Comparison of ENCODE assay signal across 1 cellular context in genomic region chr10:95499482-95499989, GRCh38.
TF ChIP-seq lines count a peak whose summit lies in the region.

No MANE protein-coding gene starts in this region.

TF ChIP-seq in HepG2, 621 proteins besides CTCF, POLR2A, EP300 and RAD21 (continued from another document):
- TF ChIP-seq BCL6 (CRISPR knock-in tag; IDR thresholded peaks at IDR 0.05) (peak; percentile 44; the same call in 1 of the 2 replicates), FOXC1 (CRISPR knock-in tag; IDR thresholded peaks at IDR 0.05; ENCODE audit: borderline replicate concordance) (no peak), ZEB1 (IDR thresholded peaks at IDR 0.05; ENCODE audit: insufficient replicate concordance, low read depth) (peak; percentile 41), STAT5B (CRISPR knock-in tag; IDR thresholded peaks at IDR 0.05) (no peak), KDM5A (IDR thresholded peaks at IDR 0.05; ENCODE audit: borderline replicate concordance, low read length) (no peak), ELF3 (CRISPR knock-in tag; IDR thresholded peaks at IDR 0.05) (0 out of 2 replicates have a peak, but pooled peaks have one; percentile 22), SP4 (CRISPR knock-in tag; IDR thresholded peaks at IDR 0.05) (no peak), TCF7 (IDR thresholded peaks at IDR 0.05; ENCODE audit: low read depth) (peak; percentile 80), NFRKB (IDR thresholded peaks at IDR 0.05) (no peak), HDAC2 (CRISPR knock-in tag; IDR thresholded peaks at IDR 0.05) (no peak), ZFX (CRISPR knock-in tag; IDR thresholded peaks at IDR 0.05; ENCODE audit: low read depth) (no peak), RARA (CRISPR knock-in tag; IDR thresholded peaks at IDR 0.05) (peak; percentile 58), RCOR2 (CRISPR knock-in tag; IDR thresholded peaks at IDR 0.05) (0 out of 2 replicates have a peak, but pooled peaks have one; percentile 37), KLF6 (CRISPR knock-in tag; IDR thresholded peaks at IDR 0.05) (no peak), CREM (IDR thresholded peaks at IDR 0.05) (peak; percentile 42; the same call in 1 of the 2 replicates), CREM (CRISPR knock-in tag; IDR thresholded peaks at IDR 0.05) (no peak), ARNTL (CRISPR knock-in tag; IDR thresholded peaks at IDR 0.05) (no peak), PRPF4 (IDR thresholded peaks at IDR 0.05; ENCODE audit: low read depth, low read length, poor library complexity, severe bottlenecking) (no peak), SOX13 (IDR thresholded peaks at IDR 0.05) (no peak), SOX13 (CRISPR knock-in tag; conservative IDR thresholded peaks at IDR 0.05 in 1 of 2, IDR thresholded peaks at IDR 0.05 in 1 of 2) (peak in 1 of 2 experiments; percentile 53; a peak in 2 of 4 replicates), ZNF432 (CRISPR knock-in tag; IDR thresholded peaks at IDR 0.05; ENCODE audit: borderline replicate concordance) (no peak), SAP130 (CRISPR knock-in tag; IDR thresholded peaks at IDR 0.05; ENCODE audit: low read depth) (peak; percentile 21; the same call in 1 of the 2 replicates), FOXK1 (CRISPR knock-in tag; IDR thresholded peaks at IDR 0.05; ENCODE audit: borderline replicate concordance, low read depth) (no peak), NCOA2 (CRISPR knock-in tag; IDR thresholded peaks at IDR 0.05) (peak; percentile 42; the same call in 1 of the 2 replicates), GATA4 (IDR thresholded peaks at IDR 0.05; ENCODE audit: borderline replicate concordance, low read depth) (0 out of 2 replicates have a peak, but pooled peaks have one; percentile 37), TARDBP (CRISPR knock-in tag; IDR thresholded peaks at IDR 0.05) (0 out of 2 replicates have a peak, but pooled peaks have one; percentile 35), GATAD2A (CRISPR knock-in tag; IDR thresholded peaks at IDR 0.05) (peak; percentile 64), FOXA1 (IDR thresholded peaks at IDR 0.05) (no peak), FOXA1 (CRISPR knock-in tag; IDR thresholded peaks at IDR 0.05) (peak; percentile 46), LCORL (IDR thresholded peaks at IDR 0.05) (no peak), LCORL (CRISPR knock-in tag; IDR thresholded peaks at IDR 0.05) (peak; percentile 41; the same call in 1 of the 2 replicates), PLRG1 (conservative IDR thresholded peaks at IDR 0.05) (no peak), ZNF501 (CRISPR knock-in tag; IDR thresholded peaks at IDR 0.05) (no peak), NFIC (IDR thresholded peaks at IDR 0.05; ENCODE audit: low read length) (peak; percentile 48; the same call in 1 of the 2 replicates), ZNF350 (CRISPR knock-in tag; IDR thresholded peaks at IDR 0.05; ENCODE audit: borderline replicate concordance, low read depth) (no peak), ZNF337 (CRISPR knock-in tag; IDR thresholded peaks at IDR 0.05; ENCODE audit: borderline replicate concordance, low read depth) (no peak), CREBL2 (CRISPR knock-in tag; IDR thresholded peaks at IDR 0.05; ENCODE audit: borderline replicate concordance) (no peak), NR2F2 (IDR thresholded peaks at IDR 0.05; ENCODE audit: borderline replicate concordance, low read depth) (peak; percentile 52; the same call in 1 of the 2 replicates), MED8 (CRISPR knock-in tag; IDR thresholded peaks at IDR 0.05; ENCODE audit: insufficient replicate concordance) (no peak), UBTF (CRISPR knock-in tag; IDR thresholded peaks at IDR 0.05) (no peak), ZNF552 (CRISPR knock-in tag; IDR thresholded peaks at IDR 0.05; ENCODE audit: borderline replicate concordance) (no peak)
- TF ChIP-seq, protein P1, sequence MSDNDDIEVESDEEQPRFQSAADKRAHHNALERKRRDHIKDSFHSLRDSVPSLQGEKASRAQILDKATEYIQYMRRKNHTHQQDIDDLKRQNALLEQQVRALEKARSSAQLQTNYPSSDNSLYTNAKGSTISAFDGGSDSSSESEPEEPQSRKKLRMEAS (IDR thresholded peaks at IDR 0.05): peak; percentile 57; the same call in 1 of the 2 replicates
- TF ChIP-seq, protein P2, sequence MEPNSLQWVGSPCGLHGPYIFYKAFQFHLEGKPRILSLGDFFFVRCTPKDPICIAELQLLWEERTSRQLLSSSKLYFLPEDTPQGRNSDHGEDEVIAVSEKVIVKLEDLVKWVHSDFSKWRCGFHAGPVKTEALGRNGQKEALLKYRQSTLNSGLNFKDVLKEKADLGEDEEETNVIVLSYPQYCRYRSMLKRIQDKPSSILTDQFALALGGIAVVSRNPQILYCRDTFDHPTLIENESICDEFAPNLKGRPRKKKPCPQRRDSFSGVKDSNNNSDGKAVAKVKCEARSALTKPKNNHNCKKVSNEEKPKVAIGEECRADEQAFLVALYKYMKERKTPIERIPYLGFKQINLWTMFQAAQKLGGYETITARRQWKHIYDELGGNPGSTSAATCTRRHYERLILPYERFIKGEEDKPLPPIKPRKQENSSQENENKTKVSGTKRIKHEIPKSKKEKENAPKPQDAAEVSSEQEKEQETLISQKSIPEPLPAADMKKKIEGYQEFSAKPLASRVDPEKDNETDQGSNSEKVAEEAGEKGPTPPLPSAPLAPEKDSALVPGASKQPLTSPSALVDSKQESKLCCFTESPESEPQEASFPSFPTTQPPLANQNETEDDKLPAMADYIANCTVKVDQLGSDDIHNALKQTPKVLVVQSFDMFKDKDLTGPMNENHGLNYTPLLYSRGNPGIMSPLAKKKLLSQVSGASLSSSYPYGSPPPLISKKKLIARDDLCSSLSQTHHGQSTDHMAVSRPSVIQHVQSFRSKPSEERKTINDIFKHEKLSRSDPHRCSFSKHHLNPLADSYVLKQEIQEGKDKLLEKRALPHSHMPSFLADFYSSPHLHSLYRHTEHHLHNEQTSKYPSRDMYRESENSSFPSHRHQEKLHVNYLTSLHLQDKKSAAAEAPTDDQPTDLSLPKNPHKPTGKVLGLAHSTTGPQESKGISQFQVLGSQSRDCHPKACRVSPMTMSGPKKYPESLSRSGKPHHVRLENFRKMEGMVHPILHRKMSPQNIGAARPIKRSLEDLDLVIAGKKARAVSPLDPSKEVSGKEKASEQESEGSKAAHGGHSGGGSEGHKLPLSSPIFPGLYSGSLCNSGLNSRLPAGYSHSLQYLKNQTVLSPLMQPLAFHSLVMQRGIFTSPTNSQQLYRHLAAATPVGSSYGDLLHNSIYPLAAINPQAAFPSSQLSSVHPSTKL (CRISPR knock-in tag; IDR thresholded peaks at IDR 0.05): peak; percentile 20; the same call in 1 of the 2 replicates
- TF ChIP-seq, protein P3, sequence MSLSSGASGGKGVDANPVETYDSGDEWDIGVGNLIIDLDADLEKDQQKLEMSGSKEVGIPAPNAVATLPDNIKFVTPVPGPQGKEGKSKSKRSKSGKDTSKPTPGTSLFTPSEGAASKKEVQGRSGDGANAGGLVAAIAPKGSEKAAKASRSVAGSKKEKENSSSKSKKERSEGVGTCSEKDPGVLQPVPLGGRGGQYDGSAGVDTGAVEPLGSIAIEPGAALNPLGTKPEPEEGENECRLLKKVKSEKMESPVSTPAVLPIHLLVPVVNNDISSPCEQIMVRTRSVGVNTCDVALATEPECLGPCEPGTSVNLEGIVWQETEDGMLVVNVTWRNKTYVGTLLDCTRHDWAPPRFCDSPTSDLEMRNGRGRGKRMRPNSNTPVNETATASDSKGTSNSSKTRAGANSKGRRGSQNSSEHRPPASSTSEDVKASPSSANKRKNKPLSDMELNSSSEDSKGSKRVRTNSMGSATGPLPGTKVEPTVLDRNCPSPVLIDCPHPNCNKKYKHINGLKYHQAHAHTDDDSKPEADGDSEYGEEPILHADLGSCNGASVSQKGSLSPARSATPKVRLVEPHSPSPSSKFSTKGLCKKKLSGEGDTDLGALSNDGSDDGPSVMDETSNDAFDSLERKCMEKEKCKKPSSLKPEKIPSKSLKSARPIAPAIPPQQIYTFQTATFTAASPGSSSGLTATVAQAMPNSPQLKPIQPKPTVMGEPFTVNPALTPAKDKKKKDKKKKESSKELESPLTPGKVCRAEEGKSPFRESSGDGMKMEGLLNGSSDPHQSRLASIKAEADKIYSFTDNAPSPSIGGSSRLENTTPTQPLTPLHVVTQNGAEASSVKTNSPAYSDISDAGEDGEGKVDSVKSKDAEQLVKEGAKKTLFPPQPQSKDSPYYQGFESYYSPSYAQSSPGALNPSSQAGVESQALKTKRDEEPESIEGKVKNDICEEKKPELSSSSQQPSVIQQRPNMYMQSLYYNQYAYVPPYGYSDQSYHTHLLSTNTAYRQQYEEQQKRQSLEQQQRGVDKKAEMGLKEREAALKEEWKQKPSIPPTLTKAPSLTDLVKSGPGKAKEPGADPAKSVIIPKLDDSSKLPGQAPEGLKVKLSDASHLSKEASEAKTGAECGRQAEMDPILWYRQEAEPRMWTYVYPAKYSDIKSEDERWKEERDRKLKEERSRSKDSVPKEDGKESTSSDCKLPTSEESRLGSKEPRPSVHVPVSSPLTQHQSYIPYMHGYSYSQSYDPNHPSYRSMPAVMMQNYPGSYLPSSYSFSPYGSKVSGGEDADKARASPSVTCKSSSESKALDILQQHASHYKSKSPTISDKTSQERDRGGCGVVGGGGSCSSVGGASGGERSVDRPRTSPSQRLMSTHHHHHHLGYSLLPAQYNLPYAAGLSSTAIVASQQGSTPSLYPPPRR (CRISPR knock-in tag; IDR thresholded peaks at IDR 0.05; ENCODE audit: borderline replicate concordance): 0 out of 2 replicates have a peak, but pooled peaks have one; percentile 43
- TF ChIP-seq, protein P4, sequence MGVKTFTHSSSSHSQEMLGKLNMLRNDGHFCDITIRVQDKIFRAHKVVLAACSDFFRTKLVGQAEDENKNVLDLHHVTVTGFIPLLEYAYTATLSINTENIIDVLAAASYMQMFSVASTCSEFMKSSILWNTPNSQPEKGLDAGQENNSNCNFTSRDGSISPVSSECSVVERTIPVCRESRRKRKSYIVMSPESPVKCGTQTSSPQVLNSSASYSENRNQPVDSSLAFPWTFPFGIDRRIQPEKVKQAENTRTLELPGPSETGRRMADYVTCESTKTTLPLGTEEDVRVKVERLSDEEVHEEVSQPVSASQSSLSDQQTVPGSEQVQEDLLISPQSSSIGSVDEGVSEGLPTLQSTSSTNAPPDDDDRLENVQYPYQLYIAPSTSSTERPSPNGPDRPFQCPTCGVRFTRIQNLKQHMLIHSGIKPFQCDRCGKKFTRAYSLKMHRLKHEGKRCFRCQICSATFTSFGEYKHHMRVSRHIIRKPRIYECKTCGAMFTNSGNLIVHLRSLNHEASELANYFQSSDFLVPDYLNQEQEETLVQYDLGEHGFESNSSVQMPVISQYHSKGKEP (CRISPR knock-in tag; IDR thresholded peaks at IDR 0.05): no peak
- TF ChIP-seq, protein P5, sequence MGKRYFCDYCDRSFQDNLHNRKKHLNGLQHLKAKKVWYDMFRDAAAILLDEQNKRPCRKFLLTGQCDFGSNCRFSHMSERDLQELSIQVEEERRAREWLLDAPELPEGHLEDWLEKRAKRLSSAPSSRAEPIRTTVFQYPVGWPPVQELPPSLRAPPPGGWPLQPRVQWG (CRISPR knock-in tag; IDR thresholded peaks at IDR 0.05; ENCODE audit: borderline replicate concordance, low read depth): no peak
- TF ChIP-seq, protein P6, sequence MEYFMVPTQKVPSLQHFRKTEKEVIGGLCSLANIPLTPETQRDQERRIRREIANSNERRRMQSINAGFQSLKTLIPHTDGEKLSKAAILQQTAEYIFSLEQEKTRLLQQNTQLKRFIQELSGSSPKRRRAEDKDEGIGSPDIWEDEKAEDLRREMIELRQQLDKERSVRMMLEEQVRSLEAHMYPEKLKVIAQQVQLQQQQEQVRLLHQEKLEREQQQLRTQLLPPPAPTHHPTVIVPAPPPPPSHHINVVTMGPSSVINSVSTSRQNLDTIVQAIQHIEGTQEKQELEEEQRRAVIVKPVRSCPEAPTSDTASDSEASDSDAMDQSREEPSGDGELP (IDR thresholded peaks at IDR 0.05; ENCODE audit: borderline replicate concordance, low read depth): no peak
- TF ChIP-seq, protein P7, sequence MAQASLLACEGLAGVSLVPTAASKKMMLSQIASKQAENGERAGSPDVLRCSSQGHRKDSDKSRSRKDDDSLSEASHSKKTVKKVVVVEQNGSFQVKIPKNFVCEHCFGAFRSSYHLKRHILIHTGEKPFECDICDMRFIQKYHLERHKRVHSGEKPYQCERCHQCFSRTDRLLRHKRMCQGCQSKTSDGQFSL (CRISPR knock-in tag; IDR thresholded peaks at IDR 0.05): no peak
- TF ChIP-seq, protein P8, sequence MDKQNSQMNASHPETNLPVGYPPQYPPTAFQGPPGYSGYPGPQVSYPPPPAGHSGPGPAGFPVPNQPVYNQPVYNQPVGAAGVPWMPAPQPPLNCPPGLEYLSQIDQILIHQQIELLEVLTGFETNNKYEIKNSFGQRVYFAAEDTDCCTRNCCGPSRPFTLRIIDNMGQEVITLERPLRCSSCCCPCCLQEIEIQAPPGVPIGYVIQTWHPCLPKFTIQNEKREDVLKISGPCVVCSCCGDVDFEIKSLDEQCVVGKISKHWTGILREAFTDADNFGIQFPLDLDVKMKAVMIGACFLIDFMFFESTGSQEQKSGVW (CRISPR knock-in tag; IDR thresholded peaks at IDR 0.05; ENCODE audit: borderline replicate concordance): no peak
- TF ChIP-seq, protein P9, sequence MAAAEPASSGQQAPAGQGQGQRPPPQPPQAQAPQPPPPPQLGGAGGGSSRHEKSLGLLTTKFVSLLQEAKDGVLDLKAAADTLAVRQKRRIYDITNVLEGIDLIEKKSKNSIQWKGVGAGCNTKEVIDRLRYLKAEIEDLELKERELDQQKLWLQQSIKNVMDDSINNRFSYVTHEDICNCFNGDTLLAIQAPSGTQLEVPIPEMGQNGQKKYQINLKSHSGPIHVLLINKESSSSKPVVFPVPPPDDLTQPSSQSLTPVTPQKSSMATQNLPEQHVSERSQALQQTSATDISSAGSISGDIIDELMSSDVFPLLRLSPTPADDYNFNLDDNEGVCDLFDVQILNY (CRISPR knock-in tag; conservative IDR thresholded peaks at IDR 0.05): no peak
